ENCODE assay signal across 10 cellular contexts in the genomic region with DNA sequence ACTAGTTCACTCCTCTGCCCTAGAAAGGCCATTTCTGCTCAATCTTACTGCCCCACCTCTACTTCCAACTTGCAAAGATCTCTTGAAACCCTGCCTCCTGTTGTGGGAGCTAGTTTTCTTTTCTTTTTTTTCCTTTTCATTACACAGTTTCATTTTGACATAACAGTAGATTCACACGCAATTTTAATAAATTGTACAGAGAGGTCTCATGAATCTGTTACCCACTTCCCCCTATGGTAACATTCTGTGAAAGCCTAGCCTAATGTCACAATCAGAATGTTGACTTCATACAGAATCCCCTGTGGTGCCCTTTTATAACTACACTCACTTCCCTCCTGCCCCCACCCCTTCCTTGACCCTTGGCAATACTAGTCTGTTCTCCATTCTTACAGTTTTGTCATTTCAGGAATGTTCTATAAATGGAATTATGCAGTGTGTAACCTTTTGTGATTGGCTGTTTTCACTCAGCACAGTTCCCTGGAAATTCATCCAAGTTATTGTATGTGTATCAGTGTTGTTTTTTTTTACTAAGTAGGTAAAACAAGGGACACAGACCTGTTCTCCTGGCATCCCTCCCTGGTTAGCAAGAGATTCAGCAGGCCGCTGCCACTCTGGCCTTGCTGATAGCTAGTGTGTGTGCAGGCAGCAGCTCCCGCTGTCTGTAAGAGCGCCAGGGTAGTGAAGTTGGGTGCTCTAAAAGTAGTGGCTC. TPM values are rescaled to one million over a fixed set of nuclear protein-coding genes. Genes with fewer than 3 reads are reported as not detected.
DNase-seq lines count a peak whose midpoint lies in the region; ATAC-seq, FAIRE-seq and TF ChIP-seq lines count a peak whose summit lies in the region.
"Had no signal": no experiment of that assay in that cellular context is flagged by ENCODE, and none has a peak within 500 bp of the region (broad histone marks: within the 10 kb centered on the region; RNA-seq: fewer than 3 reads in every experiment).

No MANE protein-coding gene starts in this region.

- peak overlapping the region; percentile 88 for H3K27ac Mint-ChIP-seq in activated T-cell treated with anti-CD3 and anti-CD28 coated beads, Interleukin-2, amount 50 U/mL, for 72 hours

- TF ChIP-seq EP300 in transverse colon (IDR thresholded peaks at IDR 0.05; ENCODE audit: low read depth): no peak

- H3K4me3 Mint-ChIP-seq in activated T-cell treated with anti-CD3 and anti-CD28 coated beads, Interleukin-2, amount 50 U/mL, for 72 hours: peak overlapping the region; percentile 16 to 80

- in situ Hi-C loops in transverse colon (cut with MboI; ENCODE audit: low pct_ligation_motif_present in 1 of 4, low pct_unique_long_range_greater_than_20kb in 1 of 4, low sequenced_read_pairs in 3 of 4): no loop called here

- H3K4me3 ChIP-seq in lower lobe of right lung: no peak overlapping the region
- no peak overlapping the region for H3K4me3 ChIP-seq in transverse colon

- FAIRE-seq in HTR-8/SVneo (lab: Jason Lieb, UNC): no peak

- H3K4me1 ChIP-seq in lower lobe of right lung: peaks cover 68% of the 10 kb centered on the region
- H3K4me1 ChIP-seq in transverse colon: peaks cover 33 to 51% (median 40%) of the 10 kb centered on the region in 4 donors

- no peak for TF ChIP-seq POLR2A in transverse colon (IDR thresholded peaks at IDR 0.05)

- no peaks in the 10 kb centered on the region for H3K9me3 ChIP-seq in lower lobe of right lung
- no peaks in the 10 kb centered on the region for H3K9me3 ChIP-seq in transverse colon

- intact Hi-C loops in lower lobe of right lung (cut with DNase I) (no loop called here), transverse colon (cut with DNase I; ENCODE audit: low total_unique reads) (no loop called here)

- H3K36me3 ChIP-seq in lower lobe of right lung (no peaks in the 10 kb centered on the region), transverse colon (no peaks in the 10 kb centered on the region)

- H3K27ac ChIP-seq in lower lobe of right lung: peak overlapping the region; percentile 53
- H3K27ac ChIP-seq in transverse colon: peak overlapping the region; percentile 66 to 85 (median 83)

- no peak for DNase-seq in activated T-cell treated with anti-CD3 and anti-CD28 coated beads, Interleukin-2, amount 50 U/mL, for 72 hours
- DNase-seq in activated T-cell treated with anti-CD3 and anti-CD28 coated beads, Interleukin-2, amount 50 U/mL, for 1 hour: no peak
- DNase-seq in astrocyte of the hippocampus (ENCODE audit: low read depth, low spot score): peak; percentile 67
- peak; percentile 53 for DNase-seq in lower lobe of right lung
- no peak for DNase-seq in transverse colon
- no peak for DNase-seq in KG1 (lab: John Stamatoyannopoulos, UW)
- DNase-seq in HTR-8/SVneo (ENCODE audit: insufficient read length, low spot score): no peak
- DNase-seq: AML-193 had no signal

- 0 to 53% methylated on average over 1 to 4 of the region's 4 CpGs for WGBS in transverse colon (ENCODE audit: low coverage in 1 of 2), 2 donors

- peaks cover 21% of the 10 kb centered on the region for H3K4me1 Mint-ChIP-seq in activated T-cell treated with anti-CD3 and anti-CD28 coated beads, Interleukin-2, amount 50 U/mL, for 72 hours (ENCODE audit: low read depth)

- H3K9me3 Mint-ChIP-seq in activated T-cell treated with anti-CD3 and anti-CD28 coated beads, Interleukin-2, amount 50 U/mL, for 72 hours: peaks cover 0 to 3% of the 10 kb centered on the region in 2 donors

- ATAC-seq in activated T-cell treated with anti-CD3 and anti-CD28 coated beads, Interleukin-2, amount 50 U/mL, for 72 hours (replicated peaks in 1 of 2): peak; percentile 71 to 82
- ATAC-seq in lower lobe of right lung (peak; percentile 75 to 82), GM19023 (IDR thresholded peaks at IDR 0.05; ENCODE audit: unreplicated experiment) (no peak)

- peaks cover 8% of the 10 kb centered on the region for H3K27me3 Mint-ChIP-seq in activated T-cell treated with anti-CD3 and anti-CD28 coated beads, Interleukin-2, amount 50 U/mL, for 72 hours (ENCODE audit: low read depth)

- TF ChIP-seq CTCF in lower lobe of right lung (IDR thresholded peaks at IDR 0.05): peak; percentile 14
- peak in 1 of 5 experiments; percentile 19 for TF ChIP-seq CTCF in transverse colon (IDR thresholded peaks at IDR 0.05)

- H3K27me3 ChIP-seq in lower lobe of right lung (ENCODE audit: low read depth): no peaks in the 10 kb centered on the region
- H3K27me3 ChIP-seq in transverse colon: no peaks in the 10 kb centered on the region

- H3K36me3 Mint-ChIP-seq in activated T-cell treated with anti-CD3 and anti-CD28 coated beads, Interleukin-2, amount 50 U/mL, for 72 hours (ENCODE audit: insufficient read depth in 2 of 2): no peaks in the 10 kb centered on the region

RNA-seq across cellular contexts. Expression of a gene that starts 21.5 kb away (rescaled TPM):
- under 1 TPM; 0.16 to 0.38 TPM for total RNA-seq in activated T-cell treated with anti-CD3 and anti-CD28 coated beads, Interleukin-2, amount 50 U/mL, for 72 hours
- total RNA-seq in lower lobe of right lung (12.0 TPM), transverse colon (10 to 100 TPM in 1 of 4 donors, 1 to 10 TPM in 3; 1.6 to 10.5 (median 3.9) TPM)
- total RNA-seq: OCI-LY7 had no signal

Comparison
In these comparisons a context has a peak if more than half of its experiments do, and no peak if none do; other contexts are left out.
1. DNase-seq: peak in astrocyte of the hippocampus (single experiment) and lower lobe of right lung (single experiment); none in activated T-cell treated with anti-CD3 and anti-CD28 coated beads, Interleukin-2, amount 50 U/mL, for 72 hours (0 of 2), activated T-cell treated with anti-CD3 and anti-CD28 coated beads, Interleukin-2, amount 50 U/mL, for 1 hour (single experiment), transverse colon (single experiment), KG1 (single experiment) and HTR-8/SVneo (single experiment).